1 cellular context compared by ENCODE assay signal in the genomic region with DNA sequence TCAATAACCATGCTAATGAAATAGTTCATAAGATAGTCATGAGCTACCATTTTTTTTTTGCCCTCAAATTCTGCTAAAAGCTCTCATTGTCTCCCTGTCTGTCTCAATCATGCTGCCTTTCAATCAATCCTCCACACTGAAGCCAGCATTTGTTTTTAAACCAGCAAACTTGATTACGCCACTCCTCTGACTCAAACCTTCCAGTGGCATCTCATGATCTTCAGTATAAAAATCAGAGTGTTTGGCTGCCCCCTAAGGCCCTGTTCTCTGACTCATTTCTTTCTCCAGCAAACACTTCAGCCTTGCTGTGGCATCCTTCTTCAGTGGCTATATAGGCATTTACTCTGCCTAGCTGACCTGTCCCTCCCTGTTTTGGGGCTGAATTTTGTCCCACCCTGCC.
TF ChIP-seq lines count a peak whose summit lies in the region.

No MANE protein-coding gene starts in this region.

TF ChIP-seq in WTC11, 78 proteins besides CTCF, POLR2A, EP300 and RAD21 (continued from another document):
- TF ChIP-seq, protein P1, sequence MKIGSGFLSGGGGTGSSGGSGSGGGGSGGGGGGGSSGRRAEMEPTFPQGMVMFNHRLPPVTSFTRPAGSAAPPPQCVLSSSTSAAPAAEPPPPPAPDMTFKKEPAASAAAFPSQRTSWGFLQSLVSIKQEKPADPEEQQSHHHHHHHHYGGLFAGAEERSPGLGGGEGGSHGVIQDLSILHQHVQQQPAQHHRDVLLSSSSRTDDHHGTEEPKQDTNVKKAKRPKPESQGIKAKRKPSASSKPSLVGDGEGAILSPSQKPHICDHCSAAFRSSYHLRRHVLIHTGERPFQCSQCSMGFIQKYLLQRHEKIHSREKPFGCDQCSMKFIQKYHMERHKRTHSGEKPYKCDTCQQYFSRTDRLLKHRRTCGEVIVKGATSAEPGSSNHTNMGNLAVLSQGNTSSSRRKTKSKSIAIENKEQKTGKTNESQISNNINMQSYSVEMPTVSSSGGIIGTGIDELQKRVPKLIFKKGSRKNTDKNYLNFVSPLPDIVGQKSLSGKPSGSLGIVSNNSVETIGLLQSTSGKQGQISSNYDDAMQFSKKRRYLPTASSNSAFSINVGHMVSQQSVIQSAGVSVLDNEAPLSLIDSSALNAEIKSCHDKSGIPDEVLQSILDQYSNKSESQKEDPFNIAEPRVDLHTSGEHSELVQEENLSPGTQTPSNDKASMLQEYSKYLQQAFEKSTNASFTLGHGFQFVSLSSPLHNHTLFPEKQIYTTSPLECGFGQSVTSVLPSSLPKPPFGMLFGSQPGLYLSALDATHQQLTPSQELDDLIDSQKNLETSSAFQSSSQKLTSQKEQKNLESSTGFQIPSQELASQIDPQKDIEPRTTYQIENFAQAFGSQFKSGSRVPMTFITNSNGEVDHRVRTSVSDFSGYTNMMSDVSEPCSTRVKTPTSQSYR (CRISPR knock-in tag; IDR thresholded peaks at IDR 0.05): no peak
- TF ChIP-seq TEAD4 (CRISPR knock-in tag; IDR thresholded peaks at IDR 0.05) (no peak), ETV6 (CRISPR knock-in tag; IDR thresholded peaks at IDR 0.05) (no peak), EMX1 (CRISPR knock-in tag; IDR thresholded peaks at IDR 0.05) (no peak)
- TF ChIP-seq, protein P2, sequence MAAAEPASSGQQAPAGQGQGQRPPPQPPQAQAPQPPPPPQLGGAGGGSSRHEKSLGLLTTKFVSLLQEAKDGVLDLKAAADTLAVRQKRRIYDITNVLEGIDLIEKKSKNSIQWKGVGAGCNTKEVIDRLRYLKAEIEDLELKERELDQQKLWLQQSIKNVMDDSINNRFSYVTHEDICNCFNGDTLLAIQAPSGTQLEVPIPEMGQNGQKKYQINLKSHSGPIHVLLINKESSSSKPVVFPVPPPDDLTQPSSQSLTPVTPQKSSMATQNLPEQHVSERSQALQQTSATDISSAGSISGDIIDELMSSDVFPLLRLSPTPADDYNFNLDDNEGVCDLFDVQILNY (CRISPR knock-in tag; IDR thresholded peaks at IDR 0.05): no peak
